In genomic region chr11:133476570-133477262, GRCh38 we compare ENCODE assay signal across 1 cellular context.
TF ChIP-seq lines count a peak whose summit lies in the region.

No MANE protein-coding gene starts in this region.

TF ChIP-seq in SK-N-SH treated with all-trans-retinoic acid at 6 μM for 48 hours, 23 proteins besides CTCF, POLR2A, EP300 and RAD21 (continued from another document):
- TF ChIP-seq POU6F1 (CRISPR knock-in tag; IDR thresholded peaks at IDR 0.05; ENCODE audit: borderline replicate concordance, low read depth) (no peak), ZNF8 (CRISPR knock-in tag; IDR thresholded peaks at IDR 0.05) (no peak), SNAI2 (CRISPR knock-in tag; IDR thresholded peaks at IDR 0.05) (no peak), CSRNP3 (CRISPR knock-in tag; IDR thresholded peaks at IDR 0.05) (no peak), TSHZ2 (CRISPR knock-in tag; IDR thresholded peaks at IDR 0.05) (no peak), ISL1 (CRISPR knock-in tag; IDR thresholded peaks at IDR 0.05) (no peak), OSR1 (CRISPR knock-in tag; IDR thresholded peaks at IDR 0.05) (no peak), PATZ1 (CRISPR knock-in tag; IDR thresholded peaks at IDR 0.05; ENCODE audit: borderline replicate concordance) (no peak), GLIS3 (CRISPR knock-in tag; IDR thresholded peaks at IDR 0.05) (no peak), PPARA (CRISPR knock-in tag; IDR thresholded peaks at IDR 0.05; ENCODE audit: borderline replicate concordance) (no peak), ESRRG (CRISPR knock-in tag; IDR thresholded peaks at IDR 0.05) (no peak), TOX (CRISPR knock-in tag; IDR thresholded peaks at IDR 0.05; ENCODE audit: borderline replicate concordance) (no peak), RARB (CRISPR knock-in tag; IDR thresholded peaks at IDR 0.05) (no peak), CREB5 (CRISPR knock-in tag; IDR thresholded peaks at IDR 0.05; ENCODE audit: low read depth) (no peak), ZFP3 (CRISPR knock-in tag; IDR thresholded peaks at IDR 0.05) (no peak), ZNF565 (CRISPR knock-in tag; conservative IDR thresholded peaks at IDR 0.05; ENCODE audit: low read depth) (no peak), ARNTL (CRISPR knock-in tag; IDR thresholded peaks at IDR 0.05; ENCODE audit: borderline replicate concordance, low read depth) (no peak), TCF4 (CRISPR knock-in tag; IDR thresholded peaks at IDR 0.05; ENCODE audit: borderline replicate concordance) (no peak)
TF ChIP-seq in SK-N-SH treated with all-trans-retinoic acid at 6 μM for 48 hours: peak in this region for 0.
